Comparison of ENCODE assay signal across 9 cellular contexts in the genomic region with DNA sequence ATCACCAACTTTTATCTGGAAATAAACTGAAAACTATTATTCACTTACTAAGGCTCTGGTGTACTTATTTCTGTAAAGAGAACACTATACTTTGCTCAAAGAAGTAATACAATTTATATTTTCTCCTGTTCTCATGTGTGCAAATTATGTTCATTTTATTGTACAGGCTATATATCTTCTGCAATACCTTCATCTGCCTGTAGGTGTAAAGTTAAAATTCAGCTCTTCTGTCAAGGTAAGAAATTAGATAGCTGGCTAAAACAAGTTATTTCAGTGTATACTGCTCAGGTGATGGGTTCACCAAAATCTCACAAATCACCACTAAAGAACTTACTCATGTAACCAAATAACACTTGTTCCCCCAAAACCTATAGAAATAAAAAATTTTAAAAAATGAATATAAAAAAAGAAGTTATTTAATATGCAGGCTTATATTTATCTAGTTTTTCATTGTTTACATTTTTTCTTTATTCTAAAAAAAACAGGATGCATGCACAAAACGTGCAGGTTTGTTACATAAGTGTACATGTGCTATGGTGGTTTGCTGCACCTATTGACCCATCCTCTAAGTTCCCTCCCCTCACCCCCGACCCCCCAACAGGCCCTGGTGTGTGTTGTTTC.
DNase-seq lines count a peak whose midpoint lies in the region; ATAC-seq, FAIRE-seq and TF ChIP-seq lines count a peak whose summit lies in the region.
"Had no signal": no experiment of that assay in that cellular context is flagged by ENCODE, and none has a peak within 500 bp of the region (broad histone marks: within the 10 kb centered on the region; RNA-seq: fewer than 3 reads in every experiment).

No MANE protein-coding gene starts in this region.

- H3K36me3 ChIP-seq in right lobe of liver, result no peaks in the 10 kb centered on the region
- H3K36me3 ChIP-seq: stomach had no signal

- peak; percentile 59 for FAIRE-seq in RCC 7860 (lab: Jason Lieb, UNC)

- no peak overlapping the region for H3K4me3 ChIP-seq in right lobe of liver
- H3K4me3 ChIP-seq: stomach had no signal

- peak; percentile 28 for DNase-seq in HEK293T (ENCODE audit: extremely low spot score)
- no peak for DNase-seq in RCC 7860 (ENCODE audit: low spot score)
- DNase-seq in right lobe of liver, result no peak
- DNase-seq in MV-4-11 (lab: John Stamatoyannopoulos, UW), result no peak
- DNase-seq in NCI-H2081 treated with DMSO at 0.1 percent for 48 hours (lab: John Stamatoyannopoulos, UW), result no peak
- DNase-seq in GM03348 (ENCODE audit: low spot score), result no peak
- DNase-seq: stomach had no signal

- no peak overlapping the region for H3K27ac ChIP-seq in right lobe of liver
- H3K27ac ChIP-seq: stomach had no signal

- CTCF ChIA-PET in HEK293T (lab: Yijun Ruan, JAX), result interaction anchor here (0.5 to 0.7 kb wide), 3 partner anchors 277 to 1198 kb away, joined by 3 to 4 read pairs (median 3); no protein-coding TSS in a partner anchor

- H3K9me3 ChIP-seq in right lobe of liver, result no peaks in the 10 kb centered on the region
- H3K9me3 ChIP-seq: stomach had no signal

- TF ChIP-seq CTCF in GM12872 (IDR thresholded peaks at IDR 0.05; ENCODE audit: insufficient read depth, low read depth, low read length) (peak; percentile 20; the same call in 1 of the 3 replicates), right lobe of liver (IDR thresholded peaks at IDR 0.05) (peak in 3 of 4 donors; percentile 15 to 24 (median 16))

- intact Hi-C loops in right lobe of liver (cut with DNase I), result no loop called here

- no peaks in the 10 kb centered on the region for H3K4me1 ChIP-seq in right lobe of liver
- H3K4me1 ChIP-seq: stomach had no signal

- WGBS in right lobe of liver (ENCODE audit: insufficient coverage, low coverage, low lambda C conversion rate, missing lambda C conversion rate), result 10% methylated on average over 2 of the region's 2 CpGs

- POLR2A ChIA-PET in HEK293T (lab: Yijun Ruan, JAX), result no interaction called here

- H3K27me3 ChIP-seq in right lobe of liver, result no peaks in the 10 kb centered on the region
- H3K27me3 ChIP-seq: stomach had no signal

- no peak for TF ChIP-seq POLR2A in right lobe of liver (IDR thresholded peaks at IDR 0.05)

- no peak for ATAC-seq in right lobe of liver
- no peak for ATAC-seq in esophagus mucosa

TF ChIP-seq in HEK293T, 16 proteins besides CTCF, POLR2A, EP300 and RAD21:
- TF ChIP-seq ELF4 (IDR thresholded peaks at IDR 0.05) (no peak), TARDBP (IDR thresholded peaks at IDR 0.05) (no peak)
